15 cellular contexts compared by ENCODE assay signal in genomic region chr2:135839713-135840112, GRCh38. TPM values are rescaled to one million over a fixed set of nuclear protein-coding genes. Genes with fewer than 3 reads are reported as not detected.
A peak's percentile ranks its signal among the peaks of the same experiment; 100 is the strongest.
DNase-seq lines count a peak whose midpoint lies in the region; ATAC-seq and TF ChIP-seq lines count a peak whose summit lies in the region.
"Had no signal": no experiment of that assay in that cellular context is flagged by ENCODE, and none has a peak within 500 bp of the region (broad histone marks: within the 10 kb centered on the region; RNA-seq: fewer than 3 reads in every experiment).

No MANE protein-coding gene starts in this region.

- TF ChIP-seq CTCF in foreskin fibroblast (IDR thresholded peaks at IDR 0.05; ENCODE audit: low read depth, low read length) (no peak), tibial artery (IDR thresholded peaks at IDR 0.05) (no peak)

- H3K36me3 Mint-ChIP-seq in activated T-helper 2 cell treated with anti-CD3 and anti-CD28 coated beads, Interferon-gamma antibody, Interleukin-2, Interleukin-4, amounts not matched to agents 10 μg/mL and 5 μg/mL and 100 μg/mL, durations not matched to agents 14 hours and 24 hours and 36 hours (ENCODE audit: low read depth): peaks cover 59% of the 10 kb centered on the region

- H3K9me3 ChIP-seq in SK-N-MC (ENCODE audit: low read depth, low read length): no peaks in the 10 kb centered on the region
- H3K9me3 ChIP-seq in tibial artery: no peaks in the 10 kb centered on the region

- H3K27ac Mint-ChIP-seq in activated T-helper 2 cell treated with anti-CD3 and anti-CD28 coated beads, Interferon-gamma antibody, Interleukin-2, Interleukin-4, amounts not matched to agents 10 μg/mL and 5 μg/mL and 100 μg/mL, durations not matched to agents 14 hours and 24 hours and 36 hours: no peak overlapping the region
- H3K27ac Mint-ChIP-seq: activated B cell treated with CpG ODN at 0.5 μM for 24 hours; stimulated activated naive CD8-positive, alpha-beta T cell treated with anti-CD3 and anti-CD28 coated beads, Interleukin-15, Interleukin-2, amounts not matched to agents 100 ng/mL and 50 ng/mL, for 24 hours had no signal

- H3K4me3 Mint-ChIP-seq in activated T-helper 2 cell treated with anti-CD3 and anti-CD28 coated beads, Interferon-gamma antibody, Interleukin-2, Interleukin-4, amounts not matched to agents 10 μg/mL and 5 μg/mL and 100 μg/mL, durations not matched to agents 14 hours and 24 hours and 36 hours (ENCODE audit: low read depth): no peak overlapping the region
- H3K4me3 Mint-ChIP-seq: activated B cell treated with CpG ODN at 0.5 μM for 24 hours; stimulated activated naive CD8-positive, alpha-beta T cell treated with anti-CD3 and anti-CD28 coated beads, Interleukin-15, Interleukin-2, amounts not matched to agents 100 ng/mL and 50 ng/mL, for 24 hours had no signal

- peaks cover 48% of the 10 kb centered on the region for H3K36me3 ChIP-seq in SK-N-MC (ENCODE audit: insufficient read depth, low read length)
- H3K36me3 ChIP-seq in tibial artery: peaks cover 7 to 28% (median 18%) of the 10 kb centered on the region in 3 donors

- ATAC-seq in sciatic nerve: peak; percentile 92

- H3K9ac ChIP-seq in SK-N-MC (ENCODE audit: insufficient read length): no peak overlapping the region

- no peaks in the 10 kb centered on the region for H3K9me3 Mint-ChIP-seq in activated T-helper 2 cell treated with anti-CD3 and anti-CD28 coated beads, Interferon-gamma antibody, Interleukin-2, Interleukin-4, amounts not matched to agents 10 μg/mL and 5 μg/mL and 100 μg/mL, durations not matched to agents 14 hours and 24 hours and 36 hours
- H3K9me3 Mint-ChIP-seq: activated B cell treated with CpG ODN at 0.5 μM for 24 hours; stimulated activated naive CD8-positive, alpha-beta T cell treated with anti-CD3 and anti-CD28 coated beads, Interleukin-15, Interleukin-2, amounts not matched to agents 100 ng/mL and 50 ng/mL, for 24 hours had no signal

- intact Hi-C loops in sciatic nerve (cut with DNase I) (no loop called here), tibial artery (cut with DNase I; ENCODE audit: low total_unique reads) (no loop called here)
- intact Hi-C loops in activated T-helper 2 cell treated with anti-CD3 and anti-CD28 coated beads, Interferon-gamma antibody, Interleukin-2, Interleukin-4, amounts not matched to agents 10 μg/mL and 5 μg/mL and 100 μg/mL, durations not matched to agents 14 hours and 24 hours and 36 hours (cut with micrococcal nuclease): no loop called here

- DNase-seq in GM04503 (ENCODE audit: low read depth) (peak; percentile 87), SK-N-MC (ENCODE audit: low read depth, low spot score) (peak; percentile 2), foreskin fibroblast (peak; percentile 82 to 90), sciatic nerve (ENCODE audit: low spot score) (no peak), pons (ENCODE audit: low spot score) (no peak), mucosa of gallbladder (ENCODE audit: low spot score) (no peak), tibial artery (no peak)
- DNase-seq in activated T-helper 2 cell treated with anti-CD3 and anti-CD28 coated beads, Interferon-gamma antibody, Interleukin-2, Interleukin-4, amounts not matched to agents 10 μg/mL and 5 μg/mL and 100 μg/mL, durations not matched to agents 14 hours and 24 hours and 36 hours (ENCODE audit: low spot score): no peak
- DNase-seq: activated B cell treated with CpG ODN at 0.5 μM for 24 hours; activated naive CD4-positive, alpha-beta T cell treated with Interleukin-2 at 50 U/mL for 16 hours; DMS53; NCI-H146; RPMI8226 had no signal

- H3K27me3 Mint-ChIP-seq in activated T-helper 2 cell treated with anti-CD3 and anti-CD28 coated beads, Interferon-gamma antibody, Interleukin-2, Interleukin-4, amounts not matched to agents 10 μg/mL and 5 μg/mL and 100 μg/mL, durations not matched to agents 14 hours and 24 hours and 36 hours (ENCODE audit: low read depth): no peaks in the 10 kb centered on the region
- H3K27me3 Mint-ChIP-seq: activated B cell treated with CpG ODN at 0.5 μM for 24 hours; stimulated activated naive CD8-positive, alpha-beta T cell treated with anti-CD3 and anti-CD28 coated beads, Interleukin-15, Interleukin-2, amounts not matched to agents 100 ng/mL and 50 ng/mL, for 24 hours had no signal

- H3K4me1 Mint-ChIP-seq in activated T-helper 2 cell treated with anti-CD3 and anti-CD28 coated beads, Interferon-gamma antibody, Interleukin-2, Interleukin-4, amounts not matched to agents 10 μg/mL and 5 μg/mL and 100 μg/mL, durations not matched to agents 14 hours and 24 hours and 36 hours (ENCODE audit: low read depth): peaks cover 15% of the 10 kb centered on the region
- H3K4me1 Mint-ChIP-seq: activated B cell treated with CpG ODN at 0.5 μM for 24 hours had no signal

- no peaks in the 10 kb centered on the region for H3K27me3 ChIP-seq in tibial artery

- H3K4me1 ChIP-seq in tibial artery: peaks cover 0 to 19% (median 0%) of the 10 kb centered on the region in 4 donors

- H3K4me3 ChIP-seq in SK-N-MC (no peak overlapping the region), foreskin fibroblast (ENCODE audit: low read depth in 1 of 2, low read length in 2 of 2) (no peak overlapping the region), tibial artery (no peak overlapping the region)

- H3K27ac ChIP-seq in SK-N-MC (no peak overlapping the region; the same call in 1 of the 2 replicates), tibial artery (no peak overlapping the region)

RNA-seq across cellular contexts. Expression of gene LCT, which starts 2.7 kb away (rescaled TPM):
- 0.04 TPM for total RNA-seq in sciatic nerve
- total RNA-seq in mucosa of gallbladder: not detected
- 0.53 and 0.55 TPM in 2 replicates for total RNA-seq in activated T-helper 2 cell treated with anti-CD3 and anti-CD28 coated beads, Interferon-gamma antibody, Interleukin-2, Interleukin-4, amounts not matched to agents 10 μg/mL and 5 μg/mL and 100 μg/mL, durations not matched to agents 14 hours and 24 hours and 36 hours
- total RNA-seq: activated B cell treated with CpG ODN at 0.5 μM for 24 hours, liver had no signal

RNA-seq across cellular contexts. Expression of gene MCM6, which starts 36.5 kb away (rescaled TPM):
- total RNA-seq in sciatic nerve: 15.8 TPM
- 10.2 TPM for total RNA-seq in mucosa of gallbladder
- 190 and 191 TPM in 2 replicates for total RNA-seq in activated T-helper 2 cell treated with anti-CD3 and anti-CD28 coated beads, Interferon-gamma antibody, Interleukin-2, Interleukin-4, amounts not matched to agents 10 μg/mL and 5 μg/mL and 100 μg/mL, durations not matched to agents 14 hours and 24 hours and 36 hours

Comparison
In these comparisons a context has a peak if more than half of its experiments do, and no peak if none do; other contexts are left out.
1. DNase-seq: peak in GM04503 (single experiment), SK-N-MC (single experiment) and foreskin fibroblast (2 of 2); none in sciatic nerve (single experiment), pons (single experiment), mucosa of gallbladder (single experiment), activated T-helper 2 cell treated with anti-CD3 and anti-CD28 coated beads, Interferon-gamma antibody, Interleukin-2, Interleukin-4, amounts not matched to agents 10 μg/mL and 5 μg/mL and 100 μg/mL, durations not matched to agents 14 hours and 24 hours and 36 hours (single experiment) and tibial artery (0 of 2).
2. RNA of gene MCM6, which starts 36.5 kb away (total RNA-seq): 190 to 191 TPM in activated T-helper 2 cell treated with anti-CD3 and anti-CD28 coated beads, Interferon-gamma antibody, Interleukin-2, Interleukin-4, amounts not matched to agents 10 μg/mL and 5 μg/mL and 100 μg/mL, durations not matched to agents 14 hours and 24 hours and 36 hours; 15.8 TPM in sciatic nerve (single experiment) and 10.2 TPM in mucosa of gallbladder (single experiment); every median in the first group is over 10 times any median in the second.